Comparison of ENCODE assay signal across 17 cellular contexts in genomic region chr20:9280654-9281053, GRCh38.
DNase-seq lines count a peak whose midpoint lies in the region; ATAC-seq and TF ChIP-seq lines count a peak whose summit lies in the region.
"Had no signal": no experiment of that assay in that cellular context is flagged by ENCODE, and none has a peak within 500 bp of the region (broad histone marks: within the 10 kb centered on the region; RNA-seq: fewer than 3 reads in every experiment).

No MANE protein-coding gene starts in this region.

- no peaks in the 10 kb centered on the region for H3K9me2 ChIP-seq in hepatocyte (replicated peaks; ENCODE audit: insufficient read depth)

- H3K4me3 ChIP-seq in hepatocyte, result no peak overlapping the region
- no peak overlapping the region for H3K4me3 ChIP-seq in upper lobe of left lung
- H3K4me3 ChIP-seq in MG63, result no peak overlapping the region
- H3K4me3 ChIP-seq: gastrocnemius medialis, thoracic aorta had no signal

- no peaks in the 10 kb centered on the region for H4K20me1 ChIP-seq in hepatocyte (ENCODE audit: insufficient read depth, poor library complexity, severe bottlenecking)

- TF ChIP-seq CTCF in hepatocyte (IDR thresholded peaks at IDR 0.05; ENCODE audit: poor library complexity) (no peak), upper lobe of left lung (IDR thresholded peaks at IDR 0.05) (no peak)

- H3K27ac ChIP-seq in hepatocyte (no peak overlapping the region), upper lobe of left lung (peak overlapping the region in 3 of 4 donors; percentile 4 to 68 (median 32))
- H3K27ac ChIP-seq: 22Rv1, thoracic aorta had no signal

- H3K4me2 ChIP-seq in hepatocyte, result peak overlapping the region; percentile 1

- WGBS in hepatocyte (ENCODE audit: low lambda C conversion rate, missing lambda C conversion rate), result 61% methylated on average over 5 of the region's 5 CpGs
- WGBS in upper lobe of left lung, 2 donors, result 52 to 53% methylated on average over 5 of the region's 5 CpGs

- no peak for TF ChIP-seq POLR2A in upper lobe of left lung (IDR thresholded peaks at IDR 0.05)

- no peak for TF ChIP-seq EP300 in upper lobe of left lung (IDR thresholded peaks at IDR 0.05)

- ATAC-seq in upper lobe of left lung (ENCODE audit: low FRiP score in 2 of 2), result no peak
- ATAC-seq in GM18861 (IDR thresholded peaks at IDR 0.05; ENCODE audit: unreplicated experiment), result no peak
- ATAC-seq: activated CD8-positive, alpha-beta T cell treated with anti-CD3 and anti-CD28 coated beads, Interleukin-2, amount 10 ng/mL, durations not matched to agents 7 days and 5 days; effector memory CD8-positive, alpha-beta T cell; WTC11 had no signal

- H3K9me3 ChIP-seq in hepatocyte (ENCODE audit: low read depth) (no peaks in the 10 kb centered on the region), upper lobe of left lung (no peaks in the 10 kb centered on the region), MG63 (no peaks in the 10 kb centered on the region)
- H3K9me3 ChIP-seq: gastrocnemius medialis, thoracic aorta had no signal

- H3K4me1 ChIP-seq in hepatocyte (ENCODE audit: insufficient read depth), result peaks cover 4% of the 10 kb centered on the region
- H3K4me1 ChIP-seq in upper lobe of left lung, result peaks cover 0 to 3% (median 0%) of the 10 kb centered on the region in 4 donors

- H3K79me2 ChIP-seq in hepatocyte, result no peaks in the 10 kb centered on the region

- H2AFZ ChIP-seq in hepatocyte, result no peak overlapping the region

- no peaks in the 10 kb centered on the region for H3K36me3 ChIP-seq in hepatocyte (replicated peaks; ENCODE audit: insufficient read depth, low read depth)
- no peaks in the 10 kb centered on the region for H3K36me3 ChIP-seq in upper lobe of left lung
- no peaks in the 10 kb centered on the region for H3K36me3 ChIP-seq in MG63
- H3K36me3 ChIP-seq: gastrocnemius medialis, thoracic aorta had no signal

- H3K27me3 ChIP-seq in hepatocyte, result no peaks in the 10 kb centered on the region
- H3K27me3 ChIP-seq in upper lobe of left lung, result no peaks in the 10 kb centered on the region
- no peaks in the 10 kb centered on the region for H3K27me3 ChIP-seq in MG63
- H3K27me3 ChIP-seq: gastrocnemius medialis had no signal

- peak; percentile 22 to 65 for DNase-seq in NCI-H2081 (lab: John Stamatoyannopoulos, UW)
- DNase-seq in NCI-H2081 treated with DMSO at 0.1 percent for 48 hours (lab: John Stamatoyannopoulos, UW), result no peak
- peak; percentile 79 for DNase-seq in RPMI7951 (ENCODE audit: low read depth)
- no peak for DNase-seq in hepatocyte (ENCODE audit: low spot score)
- DNase-seq in upper lobe of left lung, result no peak
- no peak for DNase-seq in MG63
- no peak for DNase-seq in activated T-cell treated with anti-CD3 and anti-CD28 coated beads, Interleukin-2, amount 50 U/mL, for 1 hour
- DNase-seq: activated CD8-positive, alpha-beta T cell treated with anti-CD3 and anti-CD28 coated beads, Interleukin-2, amount 10 ng/mL, durations not matched to agents 7 days and 5 days; effector memory CD8-positive, alpha-beta T cell; gastrocnemius medialis; NCI-H1092; stimulated activated CD4-positive, alpha-beta T cell treated with anti-CD3 and anti-CD28 coated beads, Interleukin-4, amount 100 ng/mL, for 4 hours; T-helper 1 cell had no signal

Comparison
In these comparisons a context has a peak if more than half of its experiments do, and no peak if none do; other contexts are left out.
1. DNase-seq: peak in NCI-H2081 (2 of 2) and RPMI7951 (single experiment); none in NCI-H2081 treated with DMSO at 0.1 percent for 48 hours (single experiment), hepatocyte (single experiment), upper lobe of left lung (0 of 2), MG63 (single experiment) and activated T-cell treated with anti-CD3 and anti-CD28 coated beads, Interleukin-2, amount 50 U/mL, for 1 hour (single experiment).